In the genomic region with DNA sequence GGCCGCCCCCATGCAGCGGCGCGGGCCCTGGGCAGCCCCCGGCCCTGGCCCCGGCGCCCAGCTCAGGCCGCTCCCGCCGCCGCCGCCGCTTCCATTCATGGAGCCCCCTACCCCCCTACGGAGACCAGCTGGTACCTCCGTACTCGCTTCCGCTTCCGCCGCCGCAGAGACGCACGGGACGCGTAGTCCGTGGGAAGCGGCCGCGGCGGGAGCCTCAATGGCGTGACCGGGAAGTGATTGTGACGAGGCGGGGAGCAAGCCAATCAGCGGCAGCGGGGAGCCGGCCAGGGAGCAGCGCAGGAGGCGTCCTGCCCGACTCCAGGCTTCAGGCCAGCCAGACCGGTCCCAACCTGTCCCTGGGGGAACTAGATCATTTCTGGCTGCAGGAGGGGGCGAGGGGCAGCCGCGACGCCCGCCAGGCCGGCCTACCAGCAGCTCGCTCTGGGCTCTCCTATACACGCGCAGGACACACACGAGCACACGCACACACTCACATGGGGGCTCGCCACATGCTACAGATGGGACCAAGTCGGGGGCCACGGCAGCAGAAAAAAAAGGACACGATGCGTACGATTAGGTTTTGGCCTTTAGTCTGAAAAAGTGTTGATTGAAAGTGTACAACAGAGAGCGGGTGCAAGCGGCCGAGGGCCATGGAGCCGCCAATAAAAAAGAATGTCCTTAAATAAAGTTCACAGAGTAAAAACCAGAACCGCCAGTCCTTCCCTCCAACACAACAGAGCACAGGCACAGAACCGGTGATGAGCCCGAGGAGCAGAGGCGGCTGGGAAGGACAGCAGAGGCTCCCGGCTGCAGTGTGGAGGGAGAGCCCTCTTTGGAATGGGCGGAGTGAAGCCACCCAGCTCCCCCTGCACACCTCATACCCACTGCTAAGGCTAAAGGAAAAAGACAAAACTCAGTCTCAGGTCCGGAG, we compare ENCODE assay signal across 8 cellular contexts. TPM values are rescaled to one million over a fixed set of nuclear protein-coding genes. Genes with fewer than 3 reads are reported as not detected.
DNase-seq lines count a peak whose midpoint lies in the region; ATAC-seq and TF ChIP-seq lines count a peak whose summit lies in the region.

A gene with protein sequence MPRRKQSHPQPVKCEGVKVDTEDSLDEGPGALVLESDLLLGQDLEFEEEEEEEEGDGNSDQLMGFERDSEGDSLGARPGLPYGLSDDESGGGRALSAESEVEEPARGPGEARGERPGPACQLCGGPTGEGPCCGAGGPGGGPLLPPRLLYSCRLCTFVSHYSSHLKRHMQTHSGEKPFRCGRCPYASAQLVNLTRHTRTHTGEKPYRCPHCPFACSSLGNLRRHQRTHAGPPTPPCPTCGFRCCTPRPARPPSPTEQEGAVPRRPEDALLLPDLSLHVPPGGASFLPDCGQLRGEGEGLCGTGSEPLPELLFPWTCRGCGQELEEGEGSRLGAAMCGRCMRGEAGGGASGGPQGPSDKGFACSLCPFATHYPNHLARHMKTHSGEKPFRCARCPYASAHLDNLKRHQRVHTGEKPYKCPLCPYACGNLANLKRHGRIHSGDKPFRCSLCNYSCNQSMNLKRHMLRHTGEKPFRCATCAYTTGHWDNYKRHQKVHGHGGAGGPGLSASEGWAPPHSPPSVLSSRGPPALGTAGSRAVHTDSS (minus strand): TSS at position 109 of the 931 bp plus-strand sequence. CDS start 208 bp downstream, outside the sequence.

- H3K9me3 ChIP-seq in right cardiac atrium (ENCODE audit: control insufficient read depth, low read length) (no peaks in the 10 kb centered on the region), aorta (ENCODE audit: control insufficient read depth, low read length) (no peaks in the 10 kb centered on the region)

- peaks cover 0 to 6% of the 10 kb centered on the region in 2 donors for H3K36me3 ChIP-seq in aorta (ENCODE audit: control insufficient read depth in 1 of 2, insufficient read depth in 2 of 2, low read length in 1 of 2)

- peak; percentile 94 for DNase-seq in GM12865 (ENCODE audit: low read depth)
- peak; percentile 88 for DNase-seq in NCI-H1694 treated with DMSO at 0.1 percent for 48 hours (lab: John Stamatoyannopoulos, UW)
- peak; percentile 84 to 99 (median 96) for DNase-seq in anterior cingulate cortex (lab: John Stamatoyannopoulos, UW)
- DNase-seq in right cardiac atrium = peak; percentile 98 to 99 (median 99)
- peak; percentile 97 for DNase-seq in putamen (ENCODE audit: low spot score)
- DNase-seq in aorta = peak; percentile 98 to 99

- ATAC-seq in HG02798 (IDR thresholded peaks at IDR 0.05; ENCODE audit: poor library complexity, unreplicated experiment) (peak; percentile 92), right cardiac atrium (peak; percentile 92 to 93), aorta (ENCODE audit: low FRiP score) (peak; percentile 94)

- H3K4me1 ChIP-seq in right cardiac atrium (ENCODE audit: control insufficient read depth, insufficient read depth, low read length) (peaks cover 2% of the 10 kb centered on the region), aorta (ENCODE audit: control insufficient read depth in 1 of 2, insufficient read depth in 2 of 2, low read length in 2 of 2) (no peaks in the 10 kb centered on the region)

- H3K27me3 ChIP-seq in right cardiac atrium (ENCODE audit: control insufficient read depth, insufficient read depth) = no peaks in the 10 kb centered on the region
- H3K27me3 ChIP-seq in aorta (ENCODE audit: control insufficient read depth in 1 of 2, insufficient read depth in 2 of 2, low read length in 1 of 2) = no peaks in the 10 kb centered on the region

- H3K4me3 ChIP-seq in GM12865 (ENCODE audit: low read depth, low read length) = peak within 1 kb of the TSS; percentile 56
- peak within 1 kb of the TSS; percentile 80 for H3K4me3 ChIP-seq in right cardiac atrium (ENCODE audit: low read length)
- peak within 1 kb of the TSS; percentile 77 to 88 for H3K4me3 ChIP-seq in aorta (ENCODE audit: low read length in 2 of 2)

- WGBS in right cardiac atrium = 11% methylated on average over 68 of the region's 68 CpGs
- 5% methylated on average over 67 to 68 of the region's 68 CpGs for WGBS in aorta, 2 donors

- intact Hi-C loops in T-helper 2 cell treated with Interferon-gamma antibody and Interleukin-4, amounts not matched to agents 100 ng/mL and 5 ng/mL, for 36 hours (cut with micrococcal nuclease) = loop anchor here (1.0 kb wide), 4 partner anchors 11 to 47 kb away; a partner anchor contains a TSS
- intact Hi-C loops in right cardiac atrium (cut with DNase I) (no loop called here), aorta (cut with DNase I) (loop anchor here in 1 of 2 donors (1.0 to 2.0 kb wide), 2 partner anchors 28 to 47 kb away; a partner anchor contains a TSS)

- H3K27ac ChIP-seq in right cardiac atrium (ENCODE audit: low read length) (peak within 1 kb of the TSS; percentile 87), aorta (ENCODE audit: low read depth in 1 of 2, low read length in 2 of 2) (peak within 1 kb of the TSS; percentile 53 to 80)

- no peak for TF ChIP-seq CTCF in GM12865 (IDR thresholded peaks at IDR 0.05; ENCODE audit: insufficient read depth, low read depth, low read length, missing control alignments)

RNA-seq across cellular contexts. Expression of the gene that starts here (rescaled TPM):
- total RNA-seq in T-helper 2 cell treated with Interferon-gamma antibody and Interleukin-4, amounts not matched to agents 100 ng/mL and 5 ng/mL, for 36 hours = 13.1 and 13.2 TPM in 2 replicates
- total RNA-seq in right cardiac atrium (10 to 100 TPM in 1 of 4 donors, 1 to 10 TPM in 3; 8.1 to 13.1 (median 8.5) TPM), aorta (10 to 100 TPM; 15.3 to 18.7 TPM)
- polyA plus RNA-seq in right cardiac atrium (9.6 TPM), aorta (10 to 100 TPM in 1 of 2 donors, 1 to 10 TPM in 1; 5.5 to 32.7 TPM)

Comparison
In these comparisons a context has a peak if more than half of its experiments do, and no peak if none do; other contexts are left out.
1. Peak in every context shown above with its lines: DNase-seq, ATAC-seq, H3K4me3 ChIP-seq and H3K27ac ChIP-seq.